In the genomic region with DNA sequence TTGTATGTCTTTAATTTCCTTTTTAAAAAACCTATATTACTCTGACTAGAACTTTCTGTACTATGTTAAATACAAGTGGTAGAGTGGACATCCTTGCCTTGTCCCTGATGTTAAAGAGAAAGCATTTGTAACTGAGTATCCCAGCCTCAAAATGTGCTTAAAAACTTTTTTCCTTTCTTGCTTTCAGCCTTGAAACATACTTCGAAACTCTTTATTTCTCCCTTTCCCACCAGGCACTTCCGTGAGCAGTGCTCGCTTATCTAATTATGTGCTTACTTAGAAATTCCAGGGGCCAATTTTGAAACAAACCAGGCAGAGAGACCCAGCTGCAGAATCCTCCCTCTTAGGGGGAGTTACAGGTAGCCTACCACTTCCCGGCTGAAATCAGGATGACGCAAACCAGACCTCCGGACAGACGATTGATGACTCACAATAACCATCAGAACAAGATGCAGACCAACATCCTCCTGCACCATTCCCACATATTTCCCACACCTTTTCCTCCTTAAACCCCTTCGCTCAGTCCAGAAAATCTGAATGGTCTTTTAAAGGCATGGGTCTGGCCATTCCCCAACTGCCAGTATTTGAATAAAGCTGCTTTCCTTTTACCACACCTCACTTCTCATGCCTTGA, we compare ENCODE assay signal across 11 cellular contexts. TPM values are rescaled to one million over a fixed set of nuclear protein-coding genes. Genes with fewer than 3 reads are reported as not detected.
"Had no signal": no experiment of that assay in that cellular context is flagged by ENCODE, and none has a peak within 500 bp of the region (broad histone marks: within the 10 kb centered on the region; RNA-seq: fewer than 3 reads in every experiment).

No MANE protein-coding gene starts in this region.

RNA-seq across cellular contexts. Expression of a gene that starts 2.5 kb away (rescaled TPM):
- total RNA-seq: activated CD4-positive, alpha-beta memory T cell treated with anti-CD3 and anti-CD28 coated beads, Interleukin-2, amount 10 ng/mL, durations not matched to agents 7 days and 5 days; kidney; liver; myocyte; osteoblast; T-helper 2 cell treated with Interferon-gamma antibody and Interleukin-4, amounts not matched to agents 100 ng/mL and 5 ng/mL, for 36 hours; transverse colon; WTC11 had no signal
- polyA plus RNA-seq: adipose tissue, liver, neural cell had no signal

RNA-seq across cellular contexts. Expression of a gene that starts 18.2 kb away (rescaled TPM):
- total RNA-seq: activated CD4-positive, alpha-beta memory T cell treated with anti-CD3 and anti-CD28 coated beads, Interleukin-2, amount 10 ng/mL, durations not matched to agents 7 days and 5 days; kidney; liver; myocyte; osteoblast; T-helper 2 cell treated with Interferon-gamma antibody and Interleukin-4, amounts not matched to agents 100 ng/mL and 5 ng/mL, for 36 hours; transverse colon; WTC11 had no signal
- polyA plus RNA-seq: adipose tissue, liver, neural cell had no signal

RNA-seq across cellular contexts. Expression of a gene that starts 22.1 kb away (rescaled TPM):
- total RNA-seq: activated CD4-positive, alpha-beta memory T cell treated with anti-CD3 and anti-CD28 coated beads, Interleukin-2, amount 10 ng/mL, durations not matched to agents 7 days and 5 days; kidney; liver; myocyte; osteoblast; prostate gland; T-helper 2 cell treated with Interferon-gamma antibody and Interleukin-4, amounts not matched to agents 100 ng/mL and 5 ng/mL, for 36 hours; transverse colon; WTC11 had no signal
- polyA plus RNA-seq: adipose tissue, liver, neural cell had no signal
